ENCODE assay signal across 8 cellular contexts in the genomic region with DNA sequence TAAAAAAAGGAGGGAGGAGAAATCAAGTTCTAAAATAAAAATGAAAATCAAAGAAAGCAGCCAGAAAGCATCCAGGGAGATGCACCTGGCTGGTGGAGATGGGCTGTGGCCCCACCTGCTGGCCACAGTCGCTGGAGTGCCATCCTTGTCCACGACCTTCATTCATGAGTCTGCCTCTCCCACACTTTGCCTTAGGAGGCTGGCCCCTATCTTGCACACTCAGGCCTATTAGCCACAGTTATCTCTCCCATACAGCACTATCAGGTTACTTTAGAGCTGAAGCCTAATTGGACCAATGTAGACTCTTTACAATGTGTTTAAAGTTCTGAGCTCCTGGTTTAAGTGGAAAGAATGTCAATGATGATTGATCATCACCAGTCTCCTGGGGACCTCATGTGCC.
DNase-seq lines count a peak whose midpoint lies in the region; ATAC-seq and TF ChIP-seq lines count a peak whose summit lies in the region.

No MANE protein-coding gene starts in this region.

- no peak for TF ChIP-seq POLR2A in right lobe of liver (IDR thresholded peaks at IDR 0.05)

- H3K36me3 ChIP-seq in right lobe of liver = no peaks in the 10 kb centered on the region

- TF ChIP-seq CTCF in right lobe of liver (IDR thresholded peaks at IDR 0.05) = peak; percentile 70 to 88 (median 82)

- H3K9me3 ChIP-seq in right lobe of liver = no peaks in the 10 kb centered on the region

- H3K27me3 ChIP-seq in right lobe of liver = no peaks in the 10 kb centered on the region

- no peaks in the 10 kb centered on the region for H3K4me1 ChIP-seq in right lobe of liver

- DNase-seq in NCI-H345 (lab: John Stamatoyannopoulos, UW) (peak; percentile 13), NCI-H345 treated with DMSO at 0.1 percent for 48 hours (lab: John Stamatoyannopoulos, UW; ENCODE audit: unreplicated experiment) (no peak), NCI-H146 (lab: John Stamatoyannopoulos, UW) (peak; percentile 70), astrocyte of the hippocampus (ENCODE audit: low read depth, low spot score) (peak; percentile 28), right lobe of liver (peak; percentile 52 to 67 (median 63)), GM19238 (ENCODE audit: insufficient read length, low spot score) (no peak), epidermal melanocyte (ENCODE audit: insufficient read length, low spot score) (no peak), AG08396 (ENCODE audit: low spot score) (no peak)

- 4% methylated on average over 2 of the region's 2 CpGs for WGBS in right lobe of liver (ENCODE audit: insufficient coverage, low coverage, low lambda C conversion rate, missing lambda C conversion rate)

- no peak overlapping the region for H3K4me3 ChIP-seq in right lobe of liver

- intact Hi-C loops in right lobe of liver (cut with DNase I) = no loop called here

- peak; percentile 96 to 99 (median 99) for ATAC-seq in right lobe of liver

- H3K27ac ChIP-seq in right lobe of liver = no peak overlapping the region

Comparison
In these comparisons a context has a peak if more than half of its experiments do, and no peak if none do; other contexts are left out.
1. DNase-seq: peak in NCI-H345 (single experiment), NCI-H146 (single experiment), astrocyte of the hippocampus (single experiment) and right lobe of liver (3 of 3); none in NCI-H345 treated with DMSO at 0.1 percent for 48 hours (single experiment), GM19238 (single experiment), epidermal melanocyte (single experiment) and AG08396 (single experiment).